8 cellular contexts compared by ENCODE assay signal in the genomic region with DNA sequence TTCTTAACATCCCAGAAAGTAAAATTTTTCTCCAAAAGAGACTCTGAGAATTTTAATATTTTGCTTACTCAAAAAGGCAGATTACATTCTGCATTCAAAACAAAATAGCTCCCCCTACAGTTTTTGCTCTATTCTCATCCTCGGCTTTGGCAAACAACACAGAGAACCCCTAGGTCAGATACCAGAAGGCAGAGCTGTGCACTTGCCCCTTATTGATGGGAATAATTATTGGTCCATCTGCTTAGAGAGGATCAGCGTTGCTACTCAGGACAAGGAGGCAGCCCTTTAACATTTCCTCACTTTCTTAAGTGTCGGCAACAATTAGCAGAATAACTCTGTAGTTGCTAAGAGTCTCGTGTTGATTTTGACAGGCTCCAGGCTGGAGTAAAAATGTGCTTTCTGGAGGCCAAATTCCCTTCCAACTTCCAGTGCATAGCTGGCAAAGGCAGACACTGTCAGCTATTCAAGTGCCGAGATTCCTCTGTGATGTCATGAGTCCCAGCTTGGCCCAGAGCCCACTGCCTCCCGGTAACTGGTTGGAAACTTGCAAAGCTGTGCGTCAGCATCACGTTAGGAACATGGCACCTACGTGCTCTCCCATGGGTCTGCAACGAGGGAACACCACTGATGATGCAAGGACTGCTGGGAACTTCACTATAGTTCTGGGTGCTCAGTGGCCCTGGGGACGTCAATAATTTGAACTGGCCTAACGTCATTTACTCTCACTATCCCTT.
A peak's percentile ranks its signal among the peaks of the same experiment; 100 is the strongest.
DNase-seq lines count a peak whose midpoint lies in the region; ATAC-seq, FAIRE-seq and TF ChIP-seq lines count a peak whose summit lies in the region.

No MANE protein-coding gene starts in this region.

- no peak overlapping the region for H2AFZ ChIP-seq in IMR-90 (replicated peaks; ENCODE audit: low read length, poor library complexity)

- H3K18ac ChIP-seq in IMR-90 (ENCODE audit: low read depth, low read length) = no peak overlapping the region

- peak; percentile 26; the same call in 1 of the 2 replicates for TF ChIP-seq CTCF in IMR-90 (conservative IDR thresholded peaks at IDR 0.05; ENCODE audit: low read depth, low read length)
- TF ChIP-seq CTCF in body of pancreas (IDR thresholded peaks at IDR 0.05) = peak in 6 of 7 experiments; percentile 23 to 43 (median 32)

- no peaks in the 10 kb centered on the region for H3K4me1 ChIP-seq in IMR-90 (ENCODE audit: control insufficient read depth, insufficient read depth, low read length)
- H3K4me1 ChIP-seq in body of pancreas = no peaks in the 10 kb centered on the region
- peaks cover 7% of the 10 kb centered on the region for H3K4me1 ChIP-seq in stomach smooth muscle (ENCODE audit: control insufficient read depth, insufficient read depth, low read length)
- no peaks in the 10 kb centered on the region for H3K4me1 ChIP-seq in CD8-positive, alpha-beta memory T cell (ENCODE audit: insufficient read depth, low read length)

- H3K4ac ChIP-seq in IMR-90 (ENCODE audit: low read depth, low read length) = no peak overlapping the region

- no peak overlapping the region for H2BK5ac ChIP-seq in IMR-90 (ENCODE audit: low read depth, low read length, poor library complexity, severe bottlenecking)

- no peak for TF ChIP-seq POLR2A in IMR-90 (IDR thresholded peaks at IDR 0.05; ENCODE audit: low read depth, low read length)
- TF ChIP-seq POLR2A in body of pancreas (IDR thresholded peaks at IDR 0.05) = no peak

- dilution Hi-C loops in IMR-90 (cut with HindIII; ENCODE audit: low sequenced_read_pairs, unreplicated experiment) = no loop called here

- H2BK15ac ChIP-seq in IMR-90 (ENCODE audit: low read depth, low read length) = no peak overlapping the region

- intact Hi-C loops in IMR-90 (cut with micrococcal nuclease) (loop anchor here (2.0 to 5.0 kb wide), 2 partner anchors 483 to 638 kb away; a partner anchor contains a TSS), body of pancreas (cut with DNase I) (no loop called here)

- no peak overlapping the region for H3K4me3 ChIP-seq in IMR-90 (ENCODE audit: insufficient read depth, low read depth, low read length)
- H3K4me3 ChIP-seq in body of pancreas = no peak overlapping the region
- H3K4me3 ChIP-seq in stomach smooth muscle (ENCODE audit: low read length in 2 of 2) = peak overlapping the region in 1 of 2 donors; percentile 41
- H3K4me3 ChIP-seq in CD8-positive, alpha-beta memory T cell (ENCODE audit: low read length) = no peak overlapping the region

- no peak overlapping the region for H2BK120ac ChIP-seq in IMR-90 (ENCODE audit: low read depth, low read length)

- H3K56ac ChIP-seq in IMR-90 (ENCODE audit: extremely low read depth, insufficient read depth, low read length) = no peak overlapping the region

- ATAC-seq in IMR-90 (ENCODE audit: low read depth) = peak; percentile 64
- peak; percentile 88 for ATAC-seq in body of pancreas
- no peak for ATAC-seq in GM21786 (IDR thresholded peaks at IDR 0.05; ENCODE audit: unreplicated experiment)

- no peak overlapping the region for H2BK20ac ChIP-seq in IMR-90 (ENCODE audit: low read depth, low read length)

- BruUV-seq in IMR-90 (replicated peaks; lab: Mats Ljungman, UMichigan) = no TSS peak

- H3K9me3 Mint-ChIP-seq in activated CD4-positive, alpha-beta memory T cell treated with anti-CD3 and anti-CD28 coated beads, Interleukin-2, amount 10 ng/mL, durations not matched to agents 7 days and 5 days = peaks cover 3% of the 10 kb centered on the region
- H3K9me3 Mint-ChIP-seq in CD8-positive, alpha-beta memory T cell = peaks cover 5 to 12% (median 9%) of the 10 kb centered on the region in 5 donors

- no peak overlapping the region for H2AK9ac ChIP-seq in IMR-90 (replicated peaks; ENCODE audit: low read depth, low read length, poor library complexity)

- no peak overlapping the region; the same call in 1 of the 2 replicates for H3K4me2 ChIP-seq in IMR-90 (ENCODE audit: low read depth, low read length)

- H3K9me3 ChIP-seq in IMR-90 (ENCODE audit: control insufficient read depth, insufficient read depth, low read length) (no peaks in the 10 kb centered on the region), body of pancreas (no peaks in the 10 kb centered on the region), stomach smooth muscle (ENCODE audit: control insufficient read depth in 2 of 2, low read length in 2 of 2) (no peaks in the 10 kb centered on the region)
- H3K9me3 ChIP-seq in CD8-positive, alpha-beta memory T cell (ENCODE audit: low read length) = no peaks in the 10 kb centered on the region

- no peak overlapping the region for H4K8ac ChIP-seq in IMR-90 (ENCODE audit: low read depth in 2 of 2, low read length in 2 of 2)

- H3K36me3 Mint-ChIP-seq in activated CD4-positive, alpha-beta memory T cell treated with anti-CD3 and anti-CD28 coated beads, Interleukin-2, amount 10 ng/mL, durations not matched to agents 7 days and 5 days (ENCODE audit: low read depth) = no peaks in the 10 kb centered on the region
- no peaks in the 10 kb centered on the region for H3K36me3 Mint-ChIP-seq in CD8-positive, alpha-beta memory T cell

- 7% methylated on average over 5 of the region's 12 CpGs; no CpG with 5 or more reads in 1 of the 2 experiments for WGBS in IMR-90 (ENCODE audit: extremely low coverage in 2 of 2, insufficient read length in 1 of 2), 2 experiments
- 24 to 25% methylated on average over 12 of the region's 12 CpGs for WGBS in body of pancreas, 2 donors

- peak; percentile 13 for FAIRE-seq in islet of Langerhans (lab: Jason Lieb, UNC)

- no peaks in the 10 kb centered on the region for H3K9me1 ChIP-seq in IMR-90 (ENCODE audit: insufficient read depth, low read length)

- no peak overlapping the region for H3K27ac Mint-ChIP-seq in activated CD4-positive, alpha-beta memory T cell treated with anti-CD3 and anti-CD28 coated beads, Interleukin-2, amount 10 ng/mL, durations not matched to agents 7 days and 5 days
- no peak overlapping the region for H3K27ac Mint-ChIP-seq in CD8-positive, alpha-beta memory T cell

- H3K23ac ChIP-seq in IMR-90 (ENCODE audit: low read depth, low read length) = no peak overlapping the region

- no peaks in the 10 kb centered on the region for H3K36me3 ChIP-seq in IMR-90 (ENCODE audit: control insufficient read depth, insufficient read depth, low read length)
- H3K36me3 ChIP-seq in body of pancreas (replicated peaks in 1 of 2; ENCODE audit: insufficient read depth in 1 of 2, low read depth in 2 of 2) = no peaks in the 10 kb centered on the region
- no peaks in the 10 kb centered on the region for H3K36me3 ChIP-seq in stomach smooth muscle (ENCODE audit: control insufficient read depth in 2 of 2, insufficient read depth in 2 of 2, low read length in 2 of 2)
- no peaks in the 10 kb centered on the region for H3K36me3 ChIP-seq in CD8-positive, alpha-beta memory T cell (ENCODE audit: insufficient read depth, low read length)

- CTCF ChIA-PET in IMR-90 (lab: Yijun Ruan, JAX) = interaction anchor here (2.0 kb wide), 1 partner anchor 10 kb away, joined by 5 read pairs; no protein-coding TSS in a partner anchor
- CTCF ChIA-PET in activated CD4-positive, alpha-beta memory T cell treated with anti-CD3 and anti-CD28 coated beads, Interleukin-2, amount 10 ng/mL, durations not matched to agents 7 days and 5 days (lab: Charles Lee) = no interaction called here
- CTCF ChIA-PET in CD8-positive, alpha-beta memory T cell (lab: Charles Lee) = no interaction called here

- H3K4me1 Mint-ChIP-seq in activated CD4-positive, alpha-beta memory T cell treated with anti-CD3 and anti-CD28 coated beads, Interleukin-2, amount 10 ng/mL, durations not matched to agents 7 days and 5 days = no peaks in the 10 kb centered on the region
- H3K4me1 Mint-ChIP-seq in CD8-positive, alpha-beta memory T cell = no peaks in the 10 kb centered on the region

- no peaks in the 10 kb centered on the region; the same call in 1 of the 2 replicates for H3K27me3 ChIP-seq in IMR-90 (ENCODE audit: control insufficient read depth, insufficient read depth, low read length)
- no peaks in the 10 kb centered on the region for H3K27me3 ChIP-seq in body of pancreas
- no peaks in the 10 kb centered on the region for H3K27me3 ChIP-seq in stomach smooth muscle (ENCODE audit: control insufficient read depth in 1 of 2, insufficient read depth in 2 of 2, low read length in 2 of 2)
- H3K27me3 ChIP-seq in CD8-positive, alpha-beta memory T cell (ENCODE audit: insufficient read depth, low read length, poor library complexity, severe bottlenecking) = no peaks in the 10 kb centered on the region

- no peak overlapping the region for H4K5ac ChIP-seq in IMR-90 (ENCODE audit: low read depth, low read length)

- H4K91ac ChIP-seq in IMR-90 (ENCODE audit: insufficient read depth, low read depth, low read length) = no peak overlapping the region

- no peaks in the 10 kb centered on the region for H4K20me1 ChIP-seq in IMR-90 (ENCODE audit: insufficient read depth, low read length)

- H3K79me1 ChIP-seq in IMR-90 (ENCODE audit: low read depth in 1 of 2, low read length in 2 of 2) = no peaks in the 10 kb centered on the region

- no peak overlapping the region for H3K14ac ChIP-seq in IMR-90 (replicated peaks; ENCODE audit: low read depth, low read length)

- H3K9ac ChIP-seq in IMR-90 (ENCODE audit: low read depth, low read length) = no peak overlapping the region
- H3K9ac ChIP-seq in stomach smooth muscle (ENCODE audit: low read length in 2 of 2) = peak overlapping the region; percentile 14 to 44

- H3K27me3 Mint-ChIP-seq in activated CD4-positive, alpha-beta memory T cell treated with anti-CD3 and anti-CD28 coated beads, Interleukin-2, amount 10 ng/mL, durations not matched to agents 7 days and 5 days = no peaks in the 10 kb centered on the region
- H3K27me3 Mint-ChIP-seq in CD8-positive, alpha-beta memory T cell = no peaks in the 10 kb centered on the region

- POLR2A ChIA-PET in IMR-90 (lab: Charles Lee; ENCODE audit: unreplicated experiment) = no interaction called here
- POLR2A ChIA-PET in activated CD4-positive, alpha-beta memory T cell treated with anti-CD3 and anti-CD28 coated beads, Interleukin-2, amount 10 ng/mL, durations not matched to agents 7 days and 5 days (lab: Charles Lee) = no interaction called here
- POLR2A ChIA-PET in CD8-positive, alpha-beta memory T cell (lab: Charles Lee) = no interaction called here

- no peak overlapping the region for H3K27ac ChIP-seq in IMR-90 (ENCODE audit: insufficient read depth, low read length)
- H3K27ac ChIP-seq in body of pancreas = peak overlapping the region in 2 of 4 donors; percentile 38
- H3K27ac ChIP-seq in stomach smooth muscle (ENCODE audit: low read length) = peak overlapping the region; percentile 56
- H3K27ac ChIP-seq in CD8-positive, alpha-beta memory T cell (ENCODE audit: low read depth, low read length) = no peak overlapping the region

- no peak overlapping the region for H3K4me3 Mint-ChIP-seq in activated CD4-positive, alpha-beta memory T cell treated with anti-CD3 and anti-CD28 coated beads, Interleukin-2, amount 10 ng/mL, durations not matched to agents 7 days and 5 days
- no peak overlapping the region for H3K4me3 Mint-ChIP-seq in CD8-positive, alpha-beta memory T cell

- no peak overlapping the region for H2AK5ac ChIP-seq in IMR-90 (ENCODE audit: low read depth, low read length)

- in situ Hi-C loops in IMR-90 (cut with MboI; ENCODE audit: low sequenced_read_pairs) = no loop called here

- peak; percentile 85 for DNase-seq in IMR-90
- peak; percentile 68 to 83 (median 78) for DNase-seq in body of pancreas
- no peak for DNase-seq in activated CD4-positive, alpha-beta T cell treated with anti-CD3 and anti-CD28 coated beads for 48 hours
- no peak for DNase-seq in activated CD4-positive, alpha-beta memory T cell treated with anti-CD3 and anti-CD28 coated beads, Interleukin-2, amount 10 ng/mL, durations not matched to agents 7 days and 5 days
- DNase-seq in CD8-positive, alpha-beta memory T cell = no peak

- 0 out of 2 replicates have a peak, but pooled peaks have one; percentile 12 for TF ChIP-seq RAD21 in IMR-90 (IDR thresholded peaks at IDR 0.05; ENCODE audit: low read length)

Comparison
In these comparisons a context has a peak if more than half of its experiments do, and no peak if none do; other contexts are left out.
1. DNase-seq: peak in IMR-90 (single experiment) and body of pancreas (4 of 4); none in activated CD4-positive, alpha-beta T cell treated with anti-CD3 and anti-CD28 coated beads for 48 hours (single experiment), activated CD4-positive, alpha-beta memory T cell treated with anti-CD3 and anti-CD28 coated beads, Interleukin-2, amount 10 ng/mL, durations not matched to agents 7 days and 5 days (single experiment) and CD8-positive, alpha-beta memory T cell (0 of 5).